Comparison of ENCODE assay signal across 8 cellular contexts in the genomic region with DNA sequence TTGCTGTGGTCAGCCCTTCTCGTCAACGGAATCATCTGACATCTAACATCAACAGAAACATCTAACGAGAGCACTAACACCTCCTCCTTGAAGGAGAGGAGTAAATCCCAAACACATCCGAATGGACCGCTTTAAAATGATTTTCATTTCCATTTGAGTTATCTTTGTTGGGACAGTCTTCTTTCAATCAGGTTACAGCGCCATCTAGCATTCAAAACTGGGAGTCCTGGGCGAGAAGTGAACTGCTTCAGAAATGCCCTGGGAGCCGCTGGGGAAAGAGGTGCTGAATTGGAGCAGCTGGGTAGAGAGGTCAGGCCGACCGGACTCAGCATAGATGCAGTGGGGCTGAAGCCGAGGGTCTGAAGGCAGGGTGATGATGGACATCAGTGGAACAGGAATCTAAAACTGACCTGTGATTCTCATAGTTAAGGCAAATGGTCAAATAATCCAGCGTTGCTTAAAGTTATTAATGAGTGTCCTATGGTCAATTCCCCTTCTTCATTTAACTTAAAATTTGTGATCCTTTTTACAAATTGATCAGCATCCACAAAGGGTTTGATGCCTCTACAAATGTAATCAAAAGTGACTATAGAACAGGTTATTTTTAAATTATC.
A peak's percentile ranks its signal among the peaks of the same experiment; 100 is the strongest.
DNase-seq lines count a peak whose midpoint lies in the region; ATAC-seq and TF ChIP-seq lines count a peak whose summit lies in the region.

No MANE protein-coding gene starts in this region.

- no peaks in the 10 kb centered on the region for H3K36me3 ChIP-seq in WERI-Rb-1
- no peaks in the 10 kb centered on the region for H3K36me3 ChIP-seq in lung (ENCODE audit: control insufficient read depth in 2 of 2, insufficient read depth in 2 of 2, low read length in 2 of 2)
- no peaks in the 10 kb centered on the region for H3K36me3 ChIP-seq in ascending aorta

- H3K9me3 Mint-ChIP-seq in natural killer cell, result peaks cover 2 to 9% of the 10 kb centered on the region in 2 donors

- no peak overlapping the region for H3K4me3 ChIP-seq in WERI-Rb-1 (ENCODE audit: low read depth, low read length)
- no peak overlapping the region for H3K4me3 ChIP-seq in lung
- no peak overlapping the region for H3K4me3 ChIP-seq in ascending aorta

- no peaks in the 10 kb centered on the region for H3K27me3 Mint-ChIP-seq in natural killer cell (ENCODE audit: low read depth in 2 of 2)

- H3K27me3 ChIP-seq in WERI-Rb-1 (ENCODE audit: insufficient read depth, low read depth, severe bottlenecking) (peaks cover 11% of the 10 kb centered on the region), lung (ENCODE audit: control insufficient read depth, insufficient read depth) (no peaks in the 10 kb centered on the region), ascending aorta (no peaks in the 10 kb centered on the region)

- H3K4me1 Mint-ChIP-seq in natural killer cell, result no peaks in the 10 kb centered on the region

- H3K27ac ChIP-seq in WERI-Rb-1 (no peak overlapping the region), lung (ENCODE audit: low read depth in 1 of 2, low read length in 1 of 2) (no peak overlapping the region), ascending aorta (no peak overlapping the region)

- H3K4me1 ChIP-seq in lung (ENCODE audit: control insufficient read depth in 2 of 2, insufficient read depth in 2 of 2, low read length in 2 of 2) (no peaks in the 10 kb centered on the region), ascending aorta (no peaks in the 10 kb centered on the region)

- WGBS in lung, 2 donors, result 31 to 39% methylated on average over 12 of the region's 12 CpGs

- no peaks in the 10 kb centered on the region for H3K9me3 ChIP-seq in WERI-Rb-1 (ENCODE audit: severe bottlenecking)
- H3K9me3 ChIP-seq in lung (ENCODE audit: control insufficient read depth in 2 of 2, insufficient read depth in 1 of 2, low read length in 1 of 2), result no peaks in the 10 kb centered on the region
- H3K9me3 ChIP-seq in ascending aorta, result no peaks in the 10 kb centered on the region

- no peak overlapping the region for H3K27ac Mint-ChIP-seq in natural killer cell

- no peak overlapping the region for H3K4me3 Mint-ChIP-seq in natural killer cell

- intact Hi-C loops in natural killer cell (cut with micrococcal nuclease), result no loop called here
- intact Hi-C loops in ascending aorta (cut with DNase I), result no loop called here

- no peaks in the 10 kb centered on the region for H3K36me3 Mint-ChIP-seq in natural killer cell

- TF ChIP-seq CTCF in WERI-Rb-1 (IDR thresholded peaks at IDR 0.05; ENCODE audit: low read depth, low read length) (peak; percentile 59), lung (IDR thresholded peaks at IDR 0.05; ENCODE audit: control extremely low read depth, extremely low read depth) (no peak), natural killer cell (IDR thresholded peaks at IDR 0.05) (no peak), ascending aorta (IDR thresholded peaks at IDR 0.05) (no peak)

- no peak for ATAC-seq in lung (ENCODE audit: insufficient read depth, low FRiP score)
- no peak for ATAC-seq in natural killer cell

- DNase-seq in DMS114 treated with DMSO at 0.1 percent for 48 hours (lab: John Stamatoyannopoulos, UW; ENCODE audit: unreplicated experiment), result peak; percentile 62
- peak; percentile 30 for DNase-seq in LoVo (ENCODE audit: low spot score)
- DNase-seq in WERI-Rb-1, result peak; percentile 74
- peak; percentile 56 for DNase-seq in lung (ENCODE audit: low spot score)
- DNase-seq in HPDE6-E6E7 (ENCODE audit: extremely low spot score), result no peak
- no peak for DNase-seq in natural killer cell
- no peak for DNase-seq in NCI-H2107 (lab: John Stamatoyannopoulos, UW)
- DNase-seq in ascending aorta (ENCODE audit: low spot score in 2 of 2), result no peak

Comparison
In these comparisons a context has a peak if more than half of its experiments do, and no peak if none do; other contexts are left out.
1. DNase-seq: peak in DMS114 treated with DMSO at 0.1 percent for 48 hours (single experiment), LoVo (single experiment), WERI-Rb-1 (single experiment) and lung (single experiment); none in HPDE6-E6E7 (single experiment), natural killer cell (single experiment), NCI-H2107 (single experiment) and ascending aorta (0 of 2).